18 cellular contexts compared by ENCODE assay signal in genomic region chr13:21242236-21242635, GRCh38.
DNase-seq lines count a peak whose midpoint lies in the region; ATAC-seq and TF ChIP-seq lines count a peak whose summit lies in the region.
"Had no signal": no experiment of that assay in that cellular context is flagged by ENCODE, and none has a peak within 500 bp of the region (broad histone marks: within the 10 kb centered on the region; RNA-seq: fewer than 3 reads in every experiment).

No MANE protein-coding gene starts in this region.

- no peaks in the 10 kb centered on the region for H3K36me3 ChIP-seq in lower lobe of right lung
- H3K36me3 ChIP-seq: upper lobe of right lung had no signal

- intact Hi-C loops in lower lobe of right lung (cut with DNase I), result no loop called here
- intact Hi-C loops in activated CD4-positive, alpha-beta T cell treated with anti-CD3 and anti-CD28 coated beads for 36 hours (cut with DNase I, micrococcal nuclease), result no loop called here

- peak; percentile 39 for DNase-seq in NCI-H748 (lab: John Stamatoyannopoulos, UW; ENCODE audit: unreplicated experiment)
- no peak for DNase-seq in NCI-H748 treated with DMSO at 0.1 percent for 48 hours (lab: John Stamatoyannopoulos, UW)
- DNase-seq in NCI-H345 (lab: John Stamatoyannopoulos, UW), result peak; percentile 5
- DNase-seq in erythroblast (lab: John Stamatoyannopoulos, UW), result peak; percentile 7 to 8
- no peak for DNase-seq in progenitor cell of endocrine pancreas (ENCODE audit: low spot score, unreplicated experiment)
- DNase-seq in lower lobe of right lung, result no peak
- DNase-seq in activated CD4-positive, alpha-beta T cell treated with anti-CD3 and anti-CD28 coated beads for 36 hours, result no peak
- no peak for DNase-seq in NCI-H526 (lab: John Stamatoyannopoulos, UW)
- DNase-seq: activated CD8-positive, alpha-beta memory T cell treated with anti-CD3 and anti-CD28 coated beads, Interleukin-2, amount 10 ng/mL, durations not matched to agents 7 days and 5 days; activated effector memory CD4-positive, alpha-beta T cell treated with Interleukin-2 at 50 U/mL for 16 hours; CD4-positive, CD25-positive, alpha-beta regulatory T cell; left ventricle myocardium superior; NCI-H2029; NK-92 treated with Interleukin-12 subunit alpha and Interleukin-12 subunit beta, amount 100 ng/mL, for 24 hours; stimulated activated naive CD4-positive, alpha-beta T cell treated with Interleukin-2 at 50 U/mL for 16 hours; T-cell; upper lobe of right lung had no signal

- H3K27ac ChIP-seq in lower lobe of right lung, result no peak overlapping the region
- H3K27ac ChIP-seq: A549, upper lobe of right lung had no signal

- CTCF ChIA-PET in activated CD4-positive, alpha-beta T cell treated with anti-CD3 and anti-CD28 coated beads for 36 hours (lab: Charles Lee), result interaction anchor here (0.5 to 1.1 kb wide), 2 partner anchors 79 to 235 kb away, joined by 3 to 7 read pairs; no protein-coding TSS in a partner anchor

- H3K27me3 ChIP-seq in lower lobe of right lung (ENCODE audit: low read depth), result no peaks in the 10 kb centered on the region
- H3K27me3 ChIP-seq: upper lobe of right lung had no signal

- H3K9me3 Mint-ChIP-seq in progenitor cell of endocrine pancreas (ENCODE audit: low read depth), result peaks cover 8% of the 10 kb centered on the region
- no peaks in the 10 kb centered on the region for H3K9me3 Mint-ChIP-seq in activated CD4-positive, alpha-beta T cell treated with anti-CD3 and anti-CD28 coated beads for 36 hours (ENCODE audit: low read depth)

- no peak for ATAC-seq in lower lobe of right lung
- no peak for ATAC-seq in activated CD4-positive, alpha-beta T cell treated with anti-CD3 and anti-CD28 coated beads for 36 hours
- ATAC-seq: A549; activated CD8-positive, alpha-beta memory T cell treated with anti-CD3 and anti-CD28 coated beads, Interleukin-2, amount 10 ng/mL, durations not matched to agents 7 days and 5 days; left ventricle myocardium superior; T-cell; upper lobe of right lung had no signal

- no peaks in the 10 kb centered on the region for H3K4me1 Mint-ChIP-seq in progenitor cell of endocrine pancreas (ENCODE audit: low read depth)
- peaks cover 12% of the 10 kb centered on the region for H3K4me1 Mint-ChIP-seq in activated CD4-positive, alpha-beta T cell treated with anti-CD3 and anti-CD28 coated beads for 36 hours
- H3K4me1 Mint-ChIP-seq: CD4-positive, CD25-positive, alpha-beta regulatory T cell had no signal

- no peaks in the 10 kb centered on the region for H3K4me1 ChIP-seq in lower lobe of right lung
- H3K4me1 ChIP-seq: A549, upper lobe of right lung had no signal

- H3K4me3 ChIP-seq in lower lobe of right lung, result no peak overlapping the region
- H3K4me3 ChIP-seq: A549, upper lobe of right lung had no signal

- TF ChIP-seq CTCF in progenitor cell of endocrine pancreas (IDR thresholded peaks at IDR 0.05; ENCODE audit: unreplicated experiment) (peak; percentile 37), lower lobe of right lung (IDR thresholded peaks at IDR 0.05) (no peak)

- H3K4me3 Mint-ChIP-seq in progenitor cell of endocrine pancreas (ENCODE audit: low read depth), result no peak overlapping the region
- no peak overlapping the region for H3K4me3 Mint-ChIP-seq in activated CD4-positive, alpha-beta T cell treated with anti-CD3 and anti-CD28 coated beads for 36 hours
- H3K4me3 Mint-ChIP-seq: activated CD8-positive, alpha-beta memory T cell treated with anti-CD3 and anti-CD28 coated beads, Interleukin-2, amount 10 ng/mL, durations not matched to agents 7 days and 5 days; CD4-positive, CD25-positive, alpha-beta regulatory T cell; T-cell had no signal

- H3K36me3 Mint-ChIP-seq in progenitor cell of endocrine pancreas (ENCODE audit: insufficient read depth), result no peaks in the 10 kb centered on the region
- no peaks in the 10 kb centered on the region for H3K36me3 Mint-ChIP-seq in activated CD4-positive, alpha-beta T cell treated with anti-CD3 and anti-CD28 coated beads for 36 hours (ENCODE audit: low read depth)
- H3K36me3 Mint-ChIP-seq: CD4-positive, CD25-positive, alpha-beta regulatory T cell; T-cell had no signal

- no peaks in the 10 kb centered on the region for H3K9me3 ChIP-seq in lower lobe of right lung
- H3K9me3 ChIP-seq: A549, upper lobe of right lung had no signal

- peak overlapping the region; percentile 65 for H3K27ac Mint-ChIP-seq in progenitor cell of endocrine pancreas
- H3K27ac Mint-ChIP-seq in activated CD4-positive, alpha-beta T cell treated with anti-CD3 and anti-CD28 coated beads for 36 hours, result no peak overlapping the region
- H3K27ac Mint-ChIP-seq: activated CD8-positive, alpha-beta memory T cell treated with anti-CD3 and anti-CD28 coated beads, Interleukin-2, amount 10 ng/mL, durations not matched to agents 7 days and 5 days; CD4-positive, CD25-positive, alpha-beta regulatory T cell; T-cell had no signal

- POLR2A ChIA-PET in activated CD4-positive, alpha-beta T cell treated with anti-CD3 and anti-CD28 coated beads for 36 hours (lab: Charles Lee), result no interaction called here

- peaks cover 4% of the 10 kb centered on the region for H3K27me3 Mint-ChIP-seq in progenitor cell of endocrine pancreas
- peaks cover 2% of the 10 kb centered on the region for H3K27me3 Mint-ChIP-seq in activated CD4-positive, alpha-beta T cell treated with anti-CD3 and anti-CD28 coated beads for 36 hours
- H3K27me3 Mint-ChIP-seq: T-cell had no signal

- TF ChIP-seq POLR2A in erythroblast (IDR thresholded peaks at IDR 0.05; ENCODE audit: low read length), result no peak

Comparison
In these comparisons a context has a peak if more than half of its experiments do, and no peak if none do; other contexts are left out.
1. DNase-seq: peak in NCI-H748 (single experiment), NCI-H345 (single experiment) and erythroblast (2 of 2); none in NCI-H748 treated with DMSO at 0.1 percent for 48 hours (single experiment), progenitor cell of endocrine pancreas (single experiment), lower lobe of right lung (single experiment), activated CD4-positive, alpha-beta T cell treated with anti-CD3 and anti-CD28 coated beads for 36 hours (single experiment) and NCI-H526 (0 of 2).